ENCODE assay signal across 8 cellular contexts in the genomic region with DNA sequence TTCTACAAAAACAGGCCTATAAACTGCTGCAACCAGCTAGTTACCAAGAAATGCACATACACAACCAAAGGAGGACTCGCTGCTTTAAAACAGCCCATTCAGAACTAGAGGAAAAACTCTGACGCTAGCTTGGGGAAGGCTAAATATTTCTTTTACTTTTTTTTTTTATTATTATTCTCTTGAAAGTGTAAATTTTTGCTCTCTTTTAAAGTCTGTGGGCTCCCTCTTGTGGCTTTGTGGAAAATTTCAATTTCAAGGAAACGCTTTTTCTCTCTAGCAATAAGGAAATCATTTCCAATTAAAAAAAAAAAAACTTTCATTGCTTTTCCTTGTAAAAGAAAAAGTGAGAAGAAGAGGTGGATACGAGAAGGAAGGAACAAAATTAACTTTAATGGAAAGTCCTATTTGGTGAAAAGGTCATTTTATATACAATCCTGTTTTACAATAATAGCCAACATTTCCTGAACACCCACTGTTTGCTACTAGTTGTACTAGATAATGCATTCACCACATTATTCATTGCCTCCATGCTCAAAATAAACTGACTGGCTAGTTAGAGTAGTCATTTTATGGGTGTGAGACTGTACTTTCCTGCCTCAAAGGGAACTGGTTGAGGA. TPM values are rescaled to one million over a fixed set of nuclear protein-coding genes. Genes with fewer than 3 reads are reported as not detected.
DNase-seq lines count a peak whose midpoint lies in the region; TF ChIP-seq lines count a peak whose summit lies in the region.

No MANE protein-coding gene starts in this region.

- no peak overlapping the region for H3K9ac ChIP-seq in neural cell (ENCODE audit: low read length)

- no peak for TF ChIP-seq EP300 in neural cell (conservative IDR thresholded peaks at IDR 0.05; ENCODE audit: poor library complexity, severe bottlenecking)

- no peaks in the 10 kb centered on the region for H3K27me3 ChIP-seq in neural cell (ENCODE audit: insufficient read depth, low read depth, low read length)

- H3K36me3 ChIP-seq in neural cell (ENCODE audit: insufficient read depth, low read length): no peaks in the 10 kb centered on the region

- TF ChIP-seq CTCF in neural cell (IDR thresholded peaks at IDR 0.05; ENCODE audit: poor library complexity, severe bottlenecking): peak; percentile 78

- H3K27ac ChIP-seq in neural cell (ENCODE audit: low read length): no peak overlapping the region

- H4K20me1 ChIP-seq in neural cell (ENCODE audit: insufficient read depth): no peaks in the 10 kb centered on the region

- no peak overlapping the region for H3K4me2 ChIP-seq in neural cell (ENCODE audit: low read length)

- no peaks in the 10 kb centered on the region for H3F3A ChIP-seq in neural cell (ENCODE audit: insufficient read depth, low read length, poor library complexity, severe bottlenecking)

- H3K9me2 ChIP-seq in neural cell (ENCODE audit: insufficient read depth, low read length): no peaks in the 10 kb centered on the region

- no peak overlapping the region for H2AFZ ChIP-seq in neural cell (ENCODE audit: low read depth, low read length)

- H3K79me2 ChIP-seq in neural cell (replicated peaks; ENCODE audit: insufficient read depth, low read length): no peaks in the 10 kb centered on the region

- DNase-seq in NCI-H1694 treated with DMSO at 0.1 percent for 48 hours (lab: John Stamatoyannopoulos, UW) (peak; percentile 0), NCI-H1694 (lab: John Stamatoyannopoulos, UW) (no peak), NCI-H2029 (lab: John Stamatoyannopoulos, UW) (peak; percentile 4), dedifferentiated amniotic fluid mesenchymal stem cell (ENCODE audit: extremely low spot score) (peak; percentile 66), activated gamma-delta T cell treated with Interleukin-2 at 50 U/mL for 16 hours (no peak)
- no peak for DNase-seq in stimulated activated CD4-positive, alpha-beta T cell treated with anti-CD3 and anti-CD28 coated beads, Interleukin-2, amount 100 ng/mL, for 48 hours
- no peak for DNase-seq in stimulated activated CD4-positive, alpha-beta T cell treated with anti-CD3 and anti-CD28 coated beads, Interleukin-15, amount 100 ng/mL, for 24 hours

- no peak overlapping the region for H3K4me3 ChIP-seq in neural cell (ENCODE audit: low read length)

- TF ChIP-seq RAD21 in neural cell (conservative IDR thresholded peaks at IDR 0.05): peak; percentile 81

- no peaks in the 10 kb centered on the region for H3K9me3 ChIP-seq in neural cell (ENCODE audit: low read length)

TF ChIP-seq in neural cell, 6 proteins besides CTCF, POLR2A, EP300 and RAD21:
- TF ChIP-seq MXI1 (conservative IDR thresholded peaks at IDR 0.05; ENCODE audit: poor library complexity, severe bottlenecking): no peak
- peak; percentile 79 for TF ChIP-seq SMC3 (conservative IDR thresholded peaks at IDR 0.05; ENCODE audit: poor library complexity)

RNA-seq across cellular contexts. Expression of a gene that starts 51.2 kb away (rescaled TPM):
- polyA plus RNA-seq in neural cell: not detected in 2 replicates
- polyA minus RNA-seq in neural cell: 0.46 TPM in 1 of 2 replicates, not detected in the other

Comparison
In these comparisons a context has a peak if more than half of its experiments do, and no peak if none do; other contexts are left out.
1. DNase-seq: peak in NCI-H1694 treated with DMSO at 0.1 percent for 48 hours (single experiment), NCI-H2029 (single experiment) and dedifferentiated amniotic fluid mesenchymal stem cell (single experiment); none in NCI-H1694 (single experiment), stimulated activated CD4-positive, alpha-beta T cell treated with anti-CD3 and anti-CD28 coated beads, Interleukin-2, amount 100 ng/mL, for 48 hours (0 of 2), stimulated activated CD4-positive, alpha-beta T cell treated with anti-CD3 and anti-CD28 coated beads, Interleukin-15, amount 100 ng/mL, for 24 hours (single experiment) and activated gamma-delta T cell treated with Interleukin-2 at 50 U/mL for 16 hours (single experiment).